ENCODE assay signal across 23 cellular contexts in genomic region chr3:2657408-2657807, GRCh38.
A peak's percentile ranks its signal among the peaks of the same experiment; 100 is the strongest.
DNase-seq lines count a peak whose midpoint lies in the region; FAIRE-seq and TF ChIP-seq lines count a peak whose summit lies in the region.
"Had no signal": no experiment of that assay in that cellular context is flagged by ENCODE, and none has a peak within 500 bp of the region (broad histone marks: within the 10 kb centered on the region; RNA-seq: fewer than 3 reads in every experiment).

No MANE protein-coding gene starts in this region.

- H3K9me3 Mint-ChIP-seq in astrocyte (ENCODE audit: unreplicated experiment) (peaks cover 9% of the 10 kb centered on the region), HFFc6 (peaks cover 69% of the 10 kb centered on the region)
- H3K9me3 Mint-ChIP-seq: activated T-helper 2 cell treated with anti-CD3 and anti-CD28 coated beads, Interferon-gamma antibody, Interleukin-2, Interleukin-4, amounts not matched to agents 10 μg/mL and 5 μg/mL and 100 μg/mL, durations not matched to agents 14 hours and 24 hours and 36 hours; central memory CD8-positive, alpha-beta T cell; IgD-negative memory B cell; neural crest cell; stimulated activated naive CD8-positive, alpha-beta T cell treated with anti-CD3 and anti-CD28 coated beads, Interleukin-15, amount 100 ng/mL, for 72 hours had no signal

- H3K4me2 ChIP-seq in astrocyte (ENCODE audit: low read length), result no peak overlapping the region

- TF ChIP-seq CTCF in astrocyte (IDR thresholded peaks at IDR 0.05; ENCODE audit: insufficient read depth, low read depth, low read length) (no peak), HFFc6 (IDR thresholded peaks at IDR 0.05) (no peak)

- no peak overlapping the region for H2AFZ ChIP-seq in astrocyte (ENCODE audit: low read depth, low read length)

- H3K27ac Mint-ChIP-seq in astrocyte (ENCODE audit: unreplicated experiment) (no peak overlapping the region), HFFc6 (no peak overlapping the region)
- H3K27ac Mint-ChIP-seq: activated naive CD8-positive, alpha-beta T cell; activated T-helper 2 cell treated with anti-CD3 and anti-CD28 coated beads, Interferon-gamma antibody, Interleukin-2, Interleukin-4, amounts not matched to agents 10 μg/mL and 5 μg/mL and 100 μg/mL, durations not matched to agents 14 hours and 24 hours and 36 hours; IgD-negative memory B cell; stimulated activated naive CD8-positive, alpha-beta T cell treated with anti-CD3 and anti-CD28 coated beads, Interleukin-15, amount 100 ng/mL, for 72 hours had no signal

- H3K36me3 Mint-ChIP-seq in astrocyte (ENCODE audit: low read depth, unreplicated experiment) (no peaks in the 10 kb centered on the region), HFFc6 (ENCODE audit: low read depth) (peaks cover 1% of the 10 kb centered on the region; the same call in 1 of the 2 replicates)
- H3K36me3 Mint-ChIP-seq: activated naive CD8-positive, alpha-beta T cell; IgD-negative memory B cell had no signal

- H3K36me3 ChIP-seq in astrocyte (ENCODE audit: insufficient read depth, low read length), result no peaks in the 10 kb centered on the region
- H3K36me3 ChIP-seq in effector memory CD4-positive, alpha-beta T cell (ENCODE audit: control insufficient read depth, insufficient read depth, low read length), result no peaks in the 10 kb centered on the region
- H3K36me3 ChIP-seq: ascending aorta, gastrocnemius medialis, tibial artery had no signal

- H3K4me3 ChIP-seq in astrocyte (ENCODE audit: insufficient read depth, low read depth, low read length), result no peak overlapping the region
- H3K4me3 ChIP-seq in effector memory CD4-positive, alpha-beta T cell (ENCODE audit: insufficient read depth, low read depth, low read length, poor library complexity, severe bottlenecking), result no peak overlapping the region
- H3K4me3 ChIP-seq: ascending aorta, gastrocnemius medialis, tibial artery had no signal

- H3K27me3 Mint-ChIP-seq in astrocyte (ENCODE audit: low read depth, unreplicated experiment) (no peaks in the 10 kb centered on the region), HFFc6 (ENCODE audit: insufficient read depth) (no peaks in the 10 kb centered on the region; the same call in 1 of the 2 replicates)
- H3K27me3 Mint-ChIP-seq: central memory CD8-positive, alpha-beta T cell; IgD-negative memory B cell had no signal

- no peaks in the 10 kb centered on the region for H3K9me3 ChIP-seq in astrocyte (ENCODE audit: insufficient read depth, low read depth, low read length)
- H3K9me3 ChIP-seq in effector memory CD4-positive, alpha-beta T cell (ENCODE audit: control insufficient read depth, low read length), result no peaks in the 10 kb centered on the region
- H3K9me3 ChIP-seq: ascending aorta, gastrocnemius medialis, tibial artery had no signal

- no peak overlapping the region for H3K9ac ChIP-seq in astrocyte (ENCODE audit: low read length)

- H3K27me3 ChIP-seq in astrocyte (ENCODE audit: insufficient read depth, low read length), result no peaks in the 10 kb centered on the region
- no peaks in the 10 kb centered on the region for H3K27me3 ChIP-seq in effector memory CD4-positive, alpha-beta T cell (replicated peaks; ENCODE audit: control insufficient read depth, insufficient read depth, low read length, poor library complexity, severe bottlenecking)
- H3K27me3 ChIP-seq: ascending aorta, gastrocnemius medialis, tibial artery had no signal

- FAIRE-seq in astrocyte (lab: Jason Lieb, UNC), result no peak
- FAIRE-seq: kidney had no signal

- H3K27ac ChIP-seq in astrocyte (ENCODE audit: low read depth, low read length), result no peak overlapping the region
- no peak overlapping the region for H3K27ac ChIP-seq in effector memory CD4-positive, alpha-beta T cell (ENCODE audit: insufficient read depth, low read length, poor library complexity, severe bottlenecking)
- H3K27ac ChIP-seq: ascending aorta, C4-2B, epithelial cell of prostate, gastrocnemius medialis, tibial artery had no signal

- DNase-seq in H4 (ENCODE audit: low spot score) (peak; percentile 91), NCI-H460 (ENCODE audit: extremely low read depth, low read depth) (peak; percentile 16), astrocyte (ENCODE audit: low read depth) (peak; percentile 8), iris pigment epithelial cell (ENCODE audit: low read depth) (peak; percentile 9), midbrain (lab: John Stamatoyannopoulos, UW) (no peak), HK-2 (ENCODE audit: unreplicated experiment) (no peak), HFFc6 (no peak)
- DNase-seq in effector memory CD4-positive, alpha-beta T cell, result no peak
- DNase-seq: gastrocnemius medialis; kidney; NCI-H146; NCI-H524; stimulated activated naive CD8-positive, alpha-beta T cell treated with anti-CD3 and anti-CD28 coated beads, Interleukin-15, amount 100 ng/mL, for 72 hours; T-helper 9 cell; tibial artery had no signal

- H3K4me1 ChIP-seq in astrocyte (ENCODE audit: insufficient read depth, low read length), result no peaks in the 10 kb centered on the region
- no peaks in the 10 kb centered on the region for H3K4me1 ChIP-seq in effector memory CD4-positive, alpha-beta T cell (ENCODE audit: control insufficient read depth, insufficient read depth, low read length, poor library complexity, severe bottlenecking)
- H3K4me1 ChIP-seq: gastrocnemius medialis had no signal

- no peaks in the 10 kb centered on the region for H3K4me1 Mint-ChIP-seq in astrocyte (ENCODE audit: low read depth, unreplicated experiment)
- no peaks in the 10 kb centered on the region for H3K4me1 Mint-ChIP-seq in HFFc6 (ENCODE audit: low read depth)
- H3K4me1 Mint-ChIP-seq: central memory CD8-positive, alpha-beta T cell; IgD-negative memory B cell; neural crest cell; stimulated activated naive CD8-positive, alpha-beta T cell treated with anti-CD3 and anti-CD28 coated beads, Interleukin-15, amount 100 ng/mL, for 72 hours had no signal

- H3K4me3 Mint-ChIP-seq in astrocyte (ENCODE audit: unreplicated experiment) (no peak overlapping the region), HFFc6 (no peak overlapping the region)
- H3K4me3 Mint-ChIP-seq: activated naive CD8-positive, alpha-beta T cell; central memory CD8-positive, alpha-beta T cell; IgD-negative memory B cell; neural crest cell; stimulated activated naive CD8-positive, alpha-beta T cell treated with anti-CD3 and anti-CD28 coated beads, Interleukin-15, amount 100 ng/mL, for 72 hours had no signal

- H3K79me2 ChIP-seq in astrocyte (ENCODE audit: insufficient read depth, low read length), result no peaks in the 10 kb centered on the region

- no peaks in the 10 kb centered on the region for H4K20me1 ChIP-seq in astrocyte (ENCODE audit: insufficient read depth, low read length)

Comparison
In these comparisons a context has a peak if more than half of its experiments do, and no peak if none do; other contexts are left out.
1. DNase-seq: peak in H4 (single experiment), NCI-H460 (single experiment), astrocyte (single experiment) and iris pigment epithelial cell (single experiment); none in midbrain (single experiment), effector memory CD4-positive, alpha-beta T cell (0 of 3), HK-2 (single experiment) and HFFc6 (single experiment).